8 cellular contexts compared by ENCODE assay signal in the genomic region with DNA sequence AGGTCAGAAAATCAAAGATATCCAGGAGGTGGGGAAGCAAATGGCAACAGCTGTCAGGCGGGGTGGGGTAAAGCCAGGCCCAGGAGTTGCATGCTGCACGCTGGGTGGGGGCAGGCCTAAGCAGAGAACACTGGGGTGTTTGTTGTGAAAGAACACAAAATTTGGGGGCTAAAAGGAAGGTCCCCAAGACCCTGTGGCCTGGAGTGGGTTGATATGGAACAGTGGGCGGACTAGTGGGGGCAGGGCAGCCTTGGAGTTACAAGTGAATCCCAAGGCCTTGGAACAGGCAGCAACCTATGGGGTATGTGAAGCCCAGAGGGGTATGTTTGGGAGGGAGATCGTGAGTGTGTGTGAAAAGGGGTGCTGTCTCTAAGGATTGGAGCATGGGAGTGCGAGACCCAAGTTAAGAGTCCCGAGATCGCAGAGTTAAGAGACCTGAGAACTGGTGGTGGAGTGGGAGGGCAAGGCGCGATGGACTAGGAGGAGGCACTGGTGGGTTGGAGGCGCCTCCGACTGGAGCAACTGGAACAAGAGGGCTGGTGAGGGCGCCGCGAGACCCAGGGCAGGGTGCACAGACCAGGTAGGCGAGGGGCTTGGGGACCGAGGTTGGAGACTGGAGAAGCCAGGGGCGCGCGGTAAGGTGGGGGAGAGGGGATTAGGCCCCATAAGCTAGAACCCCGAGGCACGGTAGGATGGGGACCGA. TPM values are rescaled to one million over a fixed set of nuclear protein-coding genes. Genes with fewer than 3 reads are reported as not detected.
A peak's percentile ranks its signal among the peaks of the same experiment; 100 is the strongest.
DNase-seq lines count a peak whose midpoint lies in the region; ATAC-seq, FAIRE-seq and TF ChIP-seq lines count a peak whose summit lies in the region.

No MANE protein-coding gene starts in this region.

- no peak for TF ChIP-seq CTCF in ovary (IDR thresholded peaks at IDR 0.05)

- peak; percentile 35 for DNase-seq in HTR-8/SVneo (ENCODE audit: insufficient read length, low spot score)
- peak; percentile 37 for DNase-seq in activated CD8-positive, alpha-beta T cell treated with anti-CD3 and anti-CD28 coated beads, Interleukin-2, amount 10 ng/mL, durations not matched to agents 7 days and 5 days
- DNase-seq in glomerular visceral epithelial cell (ENCODE audit: extremely low spot score), result peak; percentile 31
- DNase-seq in ovary, result peak in 4 of 5 donors; percentile 38 to 64 (median 48)
- no peak for DNase-seq in NCI-H187 (lab: John Stamatoyannopoulos, UW)

- FAIRE-seq in HTR-8/SVneo (lab: Jason Lieb, UNC), result no peak

- POLR2A ChIA-PET in activated CD8-positive, alpha-beta T cell treated with anti-CD3 and anti-CD28 coated beads, Interleukin-2, amount 10 ng/mL, durations not matched to agents 7 days and 5 days (lab: Charles Lee), result interaction anchor here (1.0 to 1.7 kb wide), 6 partner anchors 13 to 173 kb away, joined by 3 to 12 read pairs (median 4); a partner anchor contains a TSS

- peak overlapping the region; percentile 99 for H3K27ac Mint-ChIP-seq in activated CD8-positive, alpha-beta T cell treated with anti-CD3 and anti-CD28 coated beads, Interleukin-2, amount 10 ng/mL, durations not matched to agents 7 days and 5 days

- H3K4me3 ChIP-seq in ACC112 (ENCODE audit: low read depth, low read length) (peak overlapping the region; percentile 88), ovary (peak overlapping the region; percentile 79)

- no peaks in the 10 kb centered on the region for H3K9me3 Mint-ChIP-seq in activated CD8-positive, alpha-beta T cell treated with anti-CD3 and anti-CD28 coated beads, Interleukin-2, amount 10 ng/mL, durations not matched to agents 7 days and 5 days (ENCODE audit: insufficient read depth)

- TF ChIP-seq EP300 in ovary (IDR thresholded peaks at IDR 0.05), result no peak

- no peak for TF ChIP-seq POLR2A in ovary (IDR thresholded peaks at IDR 0.05)

- H3K79me2 ChIP-seq in ACC112 (ENCODE audit: control insufficient read depth, insufficient read depth, low read length, unreplicated experiment), result peaks cover 30% of the 10 kb centered on the region

- intact Hi-C loops in ovary (cut with DNase I), result no loop called here

- no peaks in the 10 kb centered on the region for H3K9me3 ChIP-seq in ovary

- WGBS in ovary, 3 donors, result 5 to 11% (median 9%) methylated on average over 22 of the region's 22 CpGs

- H3K4me1 Mint-ChIP-seq in activated CD8-positive, alpha-beta T cell treated with anti-CD3 and anti-CD28 coated beads, Interleukin-2, amount 10 ng/mL, durations not matched to agents 7 days and 5 days (ENCODE audit: low read depth), result peaks cover 40% of the 10 kb centered on the region

- H3K27me3 Mint-ChIP-seq in activated CD8-positive, alpha-beta T cell treated with anti-CD3 and anti-CD28 coated beads, Interleukin-2, amount 10 ng/mL, durations not matched to agents 7 days and 5 days (ENCODE audit: low read depth), result no peaks in the 10 kb centered on the region

- H3K27me3 ChIP-seq in ACC112 (ENCODE audit: insufficient read depth, low read length) (no peaks in the 10 kb centered on the region), ovary (no peaks in the 10 kb centered on the region)

- H3K36me3 ChIP-seq in ACC112 (ENCODE audit: insufficient read depth, low read length), result peaks cover 10% of the 10 kb centered on the region; the same call in 1 of the 2 replicates
- H3K36me3 ChIP-seq in ovary, result no peaks in the 10 kb centered on the region

- H3K36me3 Mint-ChIP-seq in activated CD8-positive, alpha-beta T cell treated with anti-CD3 and anti-CD28 coated beads, Interleukin-2, amount 10 ng/mL, durations not matched to agents 7 days and 5 days (ENCODE audit: low read depth), result peaks cover 41% of the 10 kb centered on the region

- H3K27ac ChIP-seq in ACC112 (ENCODE audit: low read depth, low read length), result peak overlapping the region; percentile 71
- peak overlapping the region; percentile 66 to 96 for H3K27ac ChIP-seq in ovary

- H3K4me3 Mint-ChIP-seq in activated CD8-positive, alpha-beta T cell treated with anti-CD3 and anti-CD28 coated beads, Interleukin-2, amount 10 ng/mL, durations not matched to agents 7 days and 5 days, result peak overlapping the region; percentile 90

- CTCF ChIA-PET in activated CD8-positive, alpha-beta T cell treated with anti-CD3 and anti-CD28 coated beads, Interleukin-2, amount 10 ng/mL, durations not matched to agents 7 days and 5 days (lab: Charles Lee), result interaction anchor here (0.9 to 1.8 kb wide), 4 partner anchors 32 to 123 kb away, joined by 3 to 5 read pairs (median 4); a partner anchor contains a TSS

- H2AFZ ChIP-seq in ACC112 (ENCODE audit: low read length, unreplicated experiment), result peak overlapping the region; percentile 56

- peaks cover 26% of the 10 kb centered on the region for H3K4me1 ChIP-seq in ACC112 (ENCODE audit: control insufficient read depth, insufficient read depth, low read length, unreplicated experiment)
- H3K4me1 ChIP-seq in ovary (ENCODE audit: insufficient read depth), result peaks cover 14% of the 10 kb centered on the region

- peak; percentile 17 for ATAC-seq in GM19023 (IDR thresholded peaks at IDR 0.05; ENCODE audit: unreplicated experiment)
- ATAC-seq in activated CD8-positive, alpha-beta T cell treated with anti-CD3 and anti-CD28 coated beads, Interleukin-2, amount 10 ng/mL, durations not matched to agents 7 days and 5 days, result peak; percentile 40
- no peak for ATAC-seq in GM18861 (IDR thresholded peaks at IDR 0.05; ENCODE audit: unreplicated experiment)

RNA-seq across cellular contexts. Expression of a gene that starts 0.7 kb away (rescaled TPM):
- 1 to 10 TPM; 8.5 to 8.9 TPM for total RNA-seq in activated CD8-positive, alpha-beta T cell treated with anti-CD3 and anti-CD28 coated beads, Interleukin-2, amount 10 ng/mL, durations not matched to agents 7 days and 5 days
- total RNA-seq in ovary, result 10 to 100 TPM; 15.6 to 29.1 (median 25.0) TPM
- polyA plus RNA-seq in ovary, result 10 to 100 TPM in 1 of 2 donors, 1 to 10 TPM in 1; 9.3 to 13.9 TPM

RNA-seq across cellular contexts. Expression of a gene that starts 6.2 kb away (rescaled TPM):
- total RNA-seq in activated CD8-positive, alpha-beta T cell treated with anti-CD3 and anti-CD28 coated beads, Interleukin-2, amount 10 ng/mL, durations not matched to agents 7 days and 5 days, result 10 to 100 TPM; 57.5 to 58.7 TPM
- 10 to 100 TPM; 11.5 to 56.7 (median 47.3) TPM for total RNA-seq in ovary
- 10 to 100 TPM; 37.2 to 55.6 TPM for polyA plus RNA-seq in ovary

RNA-seq across cellular contexts. Expression of a gene that starts 6.4 kb away (rescaled TPM):
- total RNA-seq in activated CD8-positive, alpha-beta T cell treated with anti-CD3 and anti-CD28 coated beads, Interleukin-2, amount 10 ng/mL, durations not matched to agents 7 days and 5 days, result 10 to 100 TPM; 11.1 to 12.4 TPM
- total RNA-seq in ovary, result 10 to 100 TPM; 17.8 to 29.8 (median 24.7) TPM
- polyA plus RNA-seq in ovary, result 10 to 100 TPM; 14.7 to 27.2 TPM

RNA-seq across cellular contexts. Expression of a gene that starts 23.1 kb away (rescaled TPM):
- total RNA-seq in activated CD8-positive, alpha-beta T cell treated with anti-CD3 and anti-CD28 coated beads, Interleukin-2, amount 10 ng/mL, durations not matched to agents 7 days and 5 days, result 1 to 10 TPM; 1.2 to 1.8 TPM
- total RNA-seq in ovary, result 100 to 1,000 TPM in 4 of 7 donors, 10 to 100 TPM in 3; 65.7 to 167 (median 105) TPM
- 10 to 100 TPM; 44.4 to 79.6 TPM for polyA plus RNA-seq in ovary

RNA-seq across cellular contexts. Expression of a gene that starts 31.6 kb away (rescaled TPM):
- total RNA-seq in activated CD8-positive, alpha-beta T cell treated with anti-CD3 and anti-CD28 coated beads, Interleukin-2, amount 10 ng/mL, durations not matched to agents 7 days and 5 days, result 10 to 100 TPM; 84.3 to 92.8 TPM
- 10 to 100 TPM; 24.7 to 50.4 (median 36.0) TPM for total RNA-seq in ovary
- 10 to 100 TPM; 23.6 to 58.7 TPM for polyA plus RNA-seq in ovary

Comparison
In these comparisons a context has a peak if more than half of its experiments do, and no peak if none do; other contexts are left out.
1. DNase-seq: peak in HTR-8/SVneo (single experiment), activated CD8-positive, alpha-beta T cell treated with anti-CD3 and anti-CD28 coated beads, Interleukin-2, amount 10 ng/mL, durations not matched to agents 7 days and 5 days (single experiment), glomerular visceral epithelial cell (single experiment) and ovary (4 of 5); none in NCI-H187 (0 of 2).